In the genomic region with DNA sequence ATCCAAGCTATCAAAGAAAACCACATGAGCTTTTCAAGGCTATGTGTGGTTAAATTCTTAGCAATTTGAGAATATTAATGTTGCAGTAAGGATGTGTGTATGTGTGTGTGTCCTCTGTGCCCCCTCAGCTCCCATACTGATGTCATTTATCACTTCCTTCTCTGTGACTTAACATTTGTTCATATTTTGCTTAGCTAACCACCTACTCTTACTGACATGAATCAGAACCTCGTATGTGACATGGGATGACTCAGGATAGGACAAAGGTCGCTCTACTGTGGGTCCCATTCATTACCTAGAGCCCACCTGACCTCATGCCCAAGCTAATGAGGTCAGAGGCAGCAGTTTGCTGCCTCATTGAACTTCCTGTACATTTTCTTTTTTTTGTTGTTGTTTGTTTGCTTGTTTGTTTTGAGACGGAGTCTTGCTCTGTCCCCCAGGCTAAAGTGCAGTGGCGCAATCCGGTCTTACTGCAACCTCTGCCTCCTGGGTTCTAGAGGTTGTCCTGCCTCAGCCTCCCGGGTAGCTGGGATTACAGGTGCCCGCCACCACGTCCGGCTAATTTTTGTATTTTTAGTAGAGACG, we compare ENCODE assay signal across 10 cellular contexts. TPM values are rescaled to one million over a fixed set of nuclear protein-coding genes. Genes with fewer than 3 reads are reported as not detected.
A peak's percentile ranks its signal among the peaks of the same experiment; 100 is the strongest.
DNase-seq lines count a peak whose midpoint lies in the region; ATAC-seq, FAIRE-seq and TF ChIP-seq lines count a peak whose summit lies in the region.
"Had no signal": no experiment of that assay in that cellular context is flagged by ENCODE, and none has a peak within 500 bp of the region (broad histone marks: within the 10 kb centered on the region; RNA-seq: fewer than 3 reads in every experiment).

No MANE protein-coding gene starts in this region.

- DNase-seq in Daoy (ENCODE audit: low read depth) (peak; percentile 49), HepG2 (ENCODE audit: low spot score) (peak; percentile 83), transverse colon (no peak), NCI-H345 treated with DMSO at 0.1 percent for 48 hours (lab: John Stamatoyannopoulos, UW; ENCODE audit: unreplicated experiment) (no peak), left cardiac atrium (no peak), NCI-H1930 (lab: John Stamatoyannopoulos, UW) (no peak)

- peaks cover 55% of the 10 kb centered on the region for H3K4me1 ChIP-seq in HepG2 (ENCODE audit: insufficient read depth, low read length)
- H3K4me1 ChIP-seq in transverse colon: peaks cover 0 to 17% (median 10%) of the 10 kb centered on the region in 4 donors

- POLR2A ChIA-PET in HepG2 (lab: Yijun Ruan, JAX): interaction anchor here (2.1 to 4.1 kb wide), 6 partner anchors 26 to 196 kb away, joined by 8 to 98 read pairs (median 33); partner anchors contain the start of gene ACSL3

- CTCF ChIA-PET in HepG2 (lab: Yijun Ruan, JAX; ENCODE audit: low intra/inter-chr PET ratio, low total read pairs): interaction anchor here (1.0 to 2.5 kb wide), 7 partner anchors 11 to 232 kb away, joined by 3 to 40 read pairs (median 7); no protein-coding TSS in a partner anchor

- H3K9ac ChIP-seq in HepG2 (ENCODE audit: insufficient read depth, low read depth, low read length): peak overlapping the region; percentile 7

- peak in 1 of 2 experiments; percentile 56; a peak in 2 of 4 replicates for TF ChIP-seq EP300 in HepG2 (IDR thresholded peaks at IDR 0.05; ENCODE audit: low read depth in 2 of 2, low read length in 2 of 2)
- TF ChIP-seq EP300 in HepG2 (CRISPR knock-in tag; IDR thresholded peaks at IDR 0.05; ENCODE audit: borderline replicate concordance): peak; percentile 56; the same call in 1 of the 2 replicates
- no peak for TF ChIP-seq EP300 in transverse colon (IDR thresholded peaks at IDR 0.05; ENCODE audit: low read depth)

- H3K4me3 ChIP-seq in HepG2 (replicated peaks in 1 of 3; ENCODE audit: insufficient read depth in 1 of 3, low read depth in 2 of 3, low read length in 3 of 3) (peak overlapping the region in 1 of 3 experiments; percentile 50; a peak in 2 of 6 replicates), transverse colon (no peak overlapping the region)

- TF ChIP-seq RAD21 in HepG2 (CRISPR knock-in tag; IDR thresholded peaks at IDR 0.05): no peak

- H3K9me3 ChIP-seq in HepG2 (ENCODE audit: low read length) (no peaks in the 10 kb centered on the region), transverse colon (no peaks in the 10 kb centered on the region)

- H3K27ac ChIP-seq in HepG2 (ENCODE audit: extremely low read length, insufficient read depth, low read length): peak overlapping the region; percentile 47
- no peak overlapping the region for H3K27ac ChIP-seq in transverse colon

- peak overlapping the region; percentile 84 for H2AFZ ChIP-seq in HepG2 (ENCODE audit: low read length)

- peak; percentile 34 for ATAC-seq in HG02623 (IDR thresholded peaks at IDR 0.05; ENCODE audit: unreplicated experiment)
- ATAC-seq in SK-N-SH treated with all-trans-retinoic acid at 6 μM for 48 hours: peak; percentile 70
- ATAC-seq in HepG2: peak; percentile 6; the same call in 1 of the 3 replicates
- no peak for ATAC-seq in left cardiac atrium

- WGBS in HepG2 (ENCODE audit: low lambda C conversion rate): 22% methylated on average over 10 of the region's 10 CpGs
- 19 to 47% methylated on average over 5 to 10 of the region's 10 CpGs for WGBS in transverse colon (ENCODE audit: low coverage in 1 of 2), 2 donors

- H3K27me3 ChIP-seq in HepG2 (ENCODE audit: control insufficient read depth in 1 of 2, insufficient read depth in 2 of 2, low read length in 2 of 2) (no peaks in the 10 kb centered on the region), transverse colon (no peaks in the 10 kb centered on the region)

- H3K4me2 ChIP-seq in HepG2 (ENCODE audit: low read depth, low read length): peak overlapping the region; percentile 73

- no peak for TF ChIP-seq POLR2A in HepG2 (IDR thresholded peaks at IDR 0.05; ENCODE audit: insufficient read depth in 1 of 2, low read depth in 2 of 2, low read length in 2 of 2)
- no peak for TF ChIP-seq POLR2A in transverse colon (IDR thresholded peaks at IDR 0.05)

- no TSS peak for BruUV-seq in HepG2 (replicated peaks; lab: Mats Ljungman, UMichigan)

- TF ChIP-seq CTCF in HepG2 (CRISPR knock-in tag; IDR thresholded peaks at IDR 0.05): no peak
- TF ChIP-seq CTCF in transverse colon (IDR thresholded peaks at IDR 0.05): no peak

- no peaks in the 10 kb centered on the region for H3K79me2 ChIP-seq in HepG2 (ENCODE audit: insufficient read depth, low read length)

- no peaks in the 10 kb centered on the region for H4K20me1 ChIP-seq in HepG2 (ENCODE audit: insufficient read depth, low read length)

- H3K36me3 ChIP-seq in HepG2 (replicated peaks in 1 of 2; ENCODE audit: control insufficient read depth in 1 of 2, insufficient read depth in 2 of 2, low read length in 2 of 2) (no peaks in the 10 kb centered on the region), transverse colon (no peaks in the 10 kb centered on the region)

- FAIRE-seq in HepG2 (lab: Jason Lieb, UNC): no peak

- intact Hi-C loops in HepG2 (cut with micrococcal nuclease; ENCODE audit: unreplicated experiment): loop anchor here (2.0 to 5.0 kb wide), 3 partner anchors 13 to 69 kb away; no protein-coding TSS in a partner anchor
- intact Hi-C loops in transverse colon (cut with DNase I; ENCODE audit: low total_unique reads): loop anchor here (5.0 to 10.0 kb wide), 2 partner anchors 155 to 197 kb away; partner anchors contain the start of gene ACSL3
- intact Hi-C loops in left cardiac atrium (cut with DNase I): loop anchor here (1.0 to 10.0 kb wide), 3 partner anchors 153 to 197 kb away; partner anchors contain the start of gene ACSL3 (in 1 of the 2)

- in situ Hi-C loops in HepG2 (cut with HindIII; ENCODE audit: extremely low pct_ligation_motif_present, low pct_unique_long_range_greater_than_20kb) (loop anchor here (5.0 kb wide), 2 partner anchors 90 to 155 kb away; partner anchors contain the start of gene ACSL3), transverse colon (cut with MboI; ENCODE audit: low pct_ligation_motif_present in 1 of 4, low pct_unique_long_range_greater_than_20kb in 1 of 4, low sequenced_read_pairs in 3 of 4) (loop anchor here in 2 of 4 donors (10.0 to 25.0 kb wide), 2 partner anchors 197 to 205 kb away; no protein-coding TSS in a partner anchor)

TF ChIP-seq in SK-N-SH treated with all-trans-retinoic acid at 6 μM for 48 hours, 23 proteins besides CTCF, POLR2A, EP300 and RAD21 (continues in another document):
- TF ChIP-seq TOX (CRISPR knock-in tag; IDR thresholded peaks at IDR 0.05; ENCODE audit: borderline replicate concordance): peak; percentile 90

RNA-seq across cellular contexts. Expression of gene MOGAT1, which starts 36.3 kb away (rescaled TPM):
- not detected in 2 replicates for total RNA-seq in Daoy (2014; rRNA removed; shearing (Covaris generic))
- total RNA-seq in HepG2 (2016; rRNA removed; fragmentation: Illumina TruSeq; extraction: Trizol) (1.3 and 4.3 TPM in 2 replicates), transverse colon (under 1 TPM in 1 of 4 donors, not detected in 3; 0.80 TPM), left cardiac atrium (under 1 TPM; 0.47 to 0.50 TPM)
- 0.61 and 1.2 TPM in 2 replicates for total RNA-seq in HepG2 (2016; cell fraction: cytosol; rRNA removed; fragmentation: Illumina TruSeq; extraction: Trizol; ENCODE audit: low read depth)
- total RNA-seq in HepG2 (2016; cell fraction: insoluble cytoplasmic fraction; rRNA removed; fragmentation: Illumina TruSeq; extraction: Trizol): 1.2 and 3.9 TPM in 2 replicates
- 0.93 and 1.2 TPM in 2 replicates for total RNA-seq in HepG2 (2016; cell fraction: membrane; rRNA removed; fragmentation: Illumina TruSeq; extraction: Trizol)
- 8.0 TPM in 2 replicates for total RNA-seq in HepG2 (2016; cell fraction: nucleus; rRNA removed; fragmentation: Illumina TruSeq; extraction: Trizol)
- polyA plus RNA-seq in HepG2 (2011; rRNA removed): 0.81 and 0.98 TPM in 2 replicates
- 0.25 and 0.38 TPM in 2 replicates for polyA plus RNA-seq in HepG2 (2011; cell fraction: cytosol; rRNA removed)
- 1.4 and 1.8 TPM in 2 replicates for polyA plus RNA-seq in HepG2 (2011; cell fraction: nucleus; rRNA removed)
- 0.36 and 0.47 TPM in 2 replicates for polyA plus RNA-seq in HepG2 (2012)
- 0.59 and 0.72 TPM in 2 replicates for polyA plus RNA-seq in HepG2 (2016; cell fraction: cytosol; fragmentation: Illumina TruSeq; extraction: Trizol; ENCODE audit: low read depth)
- polyA plus RNA-seq in HepG2 (2016; cell fraction: insoluble cytoplasmic fraction; fragmentation: Illumina TruSeq; extraction: Trizol; ENCODE audit: low read depth): 0.46 and 0.64 TPM in 2 replicates
- polyA plus RNA-seq in HepG2 (2016; cell fraction: membrane; fragmentation: Illumina TruSeq; extraction: Trizol; ENCODE audit: low read depth): 0.55 and 0.64 TPM in 2 replicates
- polyA plus RNA-seq in HepG2 (2016; cell fraction: nucleus; fragmentation: Illumina TruSeq; extraction: Trizol; ENCODE audit: insufficient read depth, low read depth): 4.3 and 5.0 TPM in 2 replicates
- polyA minus RNA-seq in HepG2 (2011; rRNA and poly(A)+ RNA removed; ENCODE audit: low replicate concordance): 1.3 TPM in 1 of 2 replicates, not detected in the other
- 0.59 and 0.62 TPM in 2 replicates for polyA minus RNA-seq in HepG2 (2011; cell fraction: cytosol; rRNA and poly(A)+ RNA removed)
- 4.2 and 4.4 TPM in 2 replicates for polyA minus RNA-seq in HepG2 (2011; cell fraction: nucleus; rRNA and poly(A)+ RNA removed)
- total RNA-seq: glomerular endothelial cell; T-helper 1 cell treated with Interleukin-12 subunit alpha and Interleukin-12 subunit beta and Interleukin-4 antibody, amounts not matched to agents 30 ng/mL and 1 ng/mL, for 36 hours had no signal

RNA-seq across cellular contexts. Expression of gene FARSB, which starts 51.9 kb away (rescaled TPM):
- 38.8 and 38.9 TPM in 2 replicates for total RNA-seq in Daoy (2014; rRNA removed; shearing (Covaris generic))
- total RNA-seq in HepG2 (2016; rRNA removed; fragmentation: Illumina TruSeq; extraction: Trizol) (45.9 and 68.1 TPM in 2 replicates), transverse colon (10 to 100 TPM in 2 of 4 donors, 1 to 10 TPM in 2; 7.2 to 18.6 (median 9.5) TPM), left cardiac atrium (10 to 100 TPM; 13.8 to 23.2 TPM)
- total RNA-seq in HepG2 (2016; cell fraction: cytosol; rRNA removed; fragmentation: Illumina TruSeq; extraction: Trizol; ENCODE audit: low read depth): 17.9 and 20.0 TPM in 2 replicates
- 46.3 and 67.7 TPM in 2 replicates for total RNA-seq in HepG2 (2016; cell fraction: insoluble cytoplasmic fraction; rRNA removed; fragmentation: Illumina TruSeq; extraction: Trizol)
- total RNA-seq in HepG2 (2016; cell fraction: membrane; rRNA removed; fragmentation: Illumina TruSeq; extraction: Trizol): 26.9 and 31.4 TPM in 2 replicates
- total RNA-seq in HepG2 (2016; cell fraction: nucleus; rRNA removed; fragmentation: Illumina TruSeq; extraction: Trizol): 36.7 and 38.1 TPM in 2 replicates
- polyA plus RNA-seq in HepG2 (2011; rRNA removed): 19.2 and 23.3 TPM in 2 replicates
- polyA plus RNA-seq in HepG2 (2011; cell fraction: cytosol; rRNA removed): 12.4 and 17.3 TPM in 2 replicates
- 7.7 and 8.8 TPM in 2 replicates for polyA plus RNA-seq in HepG2 (2011; cell fraction: nucleus; rRNA removed)
- 28.5 and 35.1 TPM in 2 replicates for polyA plus RNA-seq in HepG2 (2012)
- 14.9 and 15.4 TPM in 2 replicates for polyA plus RNA-seq in HepG2 (2016; cell fraction: cytosol; fragmentation: Illumina TruSeq; extraction: Trizol; ENCODE audit: low read depth)
- 84.0 and 86.1 TPM in 2 replicates for polyA plus RNA-seq in HepG2 (2016; cell fraction: insoluble cytoplasmic fraction; fragmentation: Illumina TruSeq; extraction: Trizol; ENCODE audit: low read depth)
- polyA plus RNA-seq in HepG2 (2016; cell fraction: membrane; fragmentation: Illumina TruSeq; extraction: Trizol; ENCODE audit: low read depth): 22.7 and 26.5 TPM in 2 replicates
- 31.2 and 31.9 TPM in 2 replicates for polyA plus RNA-seq in HepG2 (2016; cell fraction: nucleus; fragmentation: Illumina TruSeq; extraction: Trizol; ENCODE audit: insufficient read depth, low read depth)
- polyA minus RNA-seq in HepG2 (2011; rRNA and poly(A)+ RNA removed; ENCODE audit: low replicate concordance): 11.7 and 18.0 TPM in 2 replicates
- 13.3 and 13.4 TPM in 2 replicates for polyA minus RNA-seq in HepG2 (2011; cell fraction: cytosol; rRNA and poly(A)+ RNA removed)
- 27.8 and 32.3 TPM in 2 replicates for polyA minus RNA-seq in HepG2 (2011; cell fraction: nucleus; rRNA and poly(A)+ RNA removed)

Comparison
In these comparisons a context has a peak if more than half of its experiments do, and no peak if none do; other contexts are left out.
1. DNase-seq: peak in Daoy (single experiment) and HepG2 (single experiment); none in transverse colon (single experiment), NCI-H345 treated with DMSO at 0.1 percent for 48 hours (single experiment), left cardiac atrium (single experiment) and NCI-H1930 (0 of 2).
2. ATAC-seq: peak in HG02623 (single experiment), SK-N-SH treated with all-trans-retinoic acid at 6 μM for 48 hours (single experiment) and HepG2 (single experiment); none in left cardiac atrium (0 of 2).